ENCODE assay signal across 12 cellular contexts in the genomic region with DNA sequence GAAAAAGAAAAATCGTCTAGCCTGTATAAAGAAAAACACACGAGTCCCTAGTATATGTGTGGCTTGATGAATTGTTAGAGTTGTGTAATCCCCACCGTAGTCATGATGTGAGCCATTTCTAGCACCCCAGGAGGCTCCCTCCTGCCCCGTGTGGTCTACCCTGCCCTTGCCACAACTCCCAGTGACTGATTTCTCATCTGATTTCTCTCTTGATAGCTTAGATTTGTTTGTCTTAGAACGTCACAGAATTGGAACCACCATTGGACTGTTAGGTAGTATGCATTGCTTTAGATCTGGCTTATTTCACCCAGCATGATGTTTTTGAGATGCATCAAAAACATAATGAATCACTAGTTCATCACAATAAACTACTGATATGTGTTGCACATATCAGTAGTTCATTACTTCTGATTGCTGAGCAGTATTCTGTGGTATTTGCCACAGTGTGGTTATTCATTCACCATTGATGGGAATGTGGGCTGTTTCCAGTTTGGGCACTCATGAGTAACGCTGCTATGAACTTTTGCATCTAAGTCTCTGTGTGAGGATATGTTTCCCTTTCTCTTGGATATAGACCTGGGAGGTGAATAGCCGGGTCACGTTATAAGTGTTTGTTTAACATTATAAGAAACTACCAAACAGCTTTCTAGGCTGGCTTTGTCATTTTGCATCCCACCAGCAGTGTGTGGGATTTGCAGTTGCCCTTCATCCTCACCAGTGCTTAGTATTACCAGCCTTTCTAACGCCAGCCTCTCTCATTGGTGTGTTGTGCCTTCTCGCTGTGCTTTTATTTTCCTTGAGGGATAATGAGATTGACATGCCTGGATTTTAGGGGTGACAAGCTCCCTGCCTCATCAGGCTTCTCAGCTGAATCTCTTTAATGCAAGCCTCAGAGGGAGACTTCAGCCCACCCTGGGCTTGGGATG. TPM values are rescaled to one million over a fixed set of nuclear protein-coding genes. Genes with fewer than 3 reads are reported as not detected.
DNase-seq lines count a peak whose midpoint lies in the region; ATAC-seq and TF ChIP-seq lines count a peak whose summit lies in the region.
"Had no signal": no experiment of that assay in that cellular context is flagged by ENCODE, and none has a peak within 500 bp of the region (broad histone marks: within the 10 kb centered on the region; RNA-seq: fewer than 3 reads in every experiment).

No MANE protein-coding gene starts in this region.

- no peaks in the 10 kb centered on the region for H3K27me3 Mint-ChIP-seq in activated CD8-positive, alpha-beta T cell treated with anti-CD3 and anti-CD28 coated beads for 36 hours
- H3K27me3 Mint-ChIP-seq in activated CD8-positive, alpha-beta T cell treated with anti-CD3 and anti-CD28 coated beads, Interleukin-2, amount 10 ng/mL, durations not matched to agents 7 days and 5 days (ENCODE audit: low read depth), result peaks cover 23% of the 10 kb centered on the region

- TF ChIP-seq CTCF in activated CD8-positive, alpha-beta T cell treated with anti-CD3 and anti-CD28 coated beads for 36 hours (IDR thresholded peaks at IDR 0.05), result no peak
- peak; percentile 58 for TF ChIP-seq CTCF in osteoblast (IDR thresholded peaks at IDR 0.05; ENCODE audit: extremely low read depth, low read depth, low read length)

- CTCF ChIA-PET in activated CD8-positive, alpha-beta T cell treated with anti-CD3 and anti-CD28 coated beads for 36 hours (lab: Charles Lee), result interaction anchor here (1.3 kb wide), 1 partner anchor 175 kb away, joined by 3 read pairs; no protein-coding TSS in a partner anchor
- CTCF ChIA-PET in activated CD8-positive, alpha-beta T cell treated with anti-CD3 and anti-CD28 coated beads, Interleukin-2, amount 10 ng/mL, durations not matched to agents 7 days and 5 days (lab: Charles Lee), result no interaction called here

- H3K4me3 ChIP-seq in osteoblast (ENCODE audit: insufficient read depth, low read length) (no peak overlapping the region), Karpas-422 (ENCODE audit: low read length) (no peak overlapping the region)

- no peak overlapping the region for H3K9ac ChIP-seq in Karpas-422 (ENCODE audit: low read length)
- H3K9ac ChIP-seq: KMS-11 had no signal

- H3K4me1 Mint-ChIP-seq in activated CD8-positive, alpha-beta T cell treated with anti-CD3 and anti-CD28 coated beads for 36 hours (ENCODE audit: low read depth), result peaks cover 6% of the 10 kb centered on the region
- H3K4me1 Mint-ChIP-seq in activated CD8-positive, alpha-beta T cell treated with anti-CD3 and anti-CD28 coated beads, Interleukin-2, amount 10 ng/mL, durations not matched to agents 7 days and 5 days (ENCODE audit: low read depth), result no peaks in the 10 kb centered on the region
- H3K4me1 Mint-ChIP-seq: B cell had no signal

- no peaks in the 10 kb centered on the region for H3K79me2 ChIP-seq in osteoblast (ENCODE audit: insufficient read depth, low read length)
- H3K79me2 ChIP-seq in Karpas-422 (ENCODE audit: low read length), result no peaks in the 10 kb centered on the region

- H3K36me3 Mint-ChIP-seq in activated CD8-positive, alpha-beta T cell treated with anti-CD3 and anti-CD28 coated beads for 36 hours (ENCODE audit: low read depth), result no peaks in the 10 kb centered on the region
- no peaks in the 10 kb centered on the region for H3K36me3 Mint-ChIP-seq in activated CD8-positive, alpha-beta T cell treated with anti-CD3 and anti-CD28 coated beads, Interleukin-2, amount 10 ng/mL, durations not matched to agents 7 days and 5 days (ENCODE audit: low read depth)

- H3K4me2 ChIP-seq in osteoblast (ENCODE audit: insufficient read depth, low read length) (no peak overlapping the region), Karpas-422 (ENCODE audit: low read depth, low read length, poor library complexity, severe bottlenecking) (no peak overlapping the region)
- H3K4me2 ChIP-seq: KMS-11 had no signal

- H3K9me3 ChIP-seq in osteoblast (ENCODE audit: low read depth, low read length) (no peaks in the 10 kb centered on the region), Karpas-422 (ENCODE audit: low read length) (no peaks in the 10 kb centered on the region)

- H4K20me1 ChIP-seq in osteoblast (ENCODE audit: insufficient read depth, low read length), result no peaks in the 10 kb centered on the region
- H4K20me1 ChIP-seq in Karpas-422 (ENCODE audit: insufficient read depth, low read depth, low read length), result no peaks in the 10 kb centered on the region

- intact Hi-C loops in activated CD8-positive, alpha-beta T cell treated with anti-CD3 and anti-CD28 coated beads for 36 hours (cut with micrococcal nuclease), result no loop called here

- peak overlapping the region; percentile 9 for H3K27ac ChIP-seq in osteoblast (ENCODE audit: low read depth, low read length)
- H3K27ac ChIP-seq in Karpas-422 (ENCODE audit: low read length), result no peak overlapping the region
- H3K27ac ChIP-seq: KMS-11 had no signal

- ATAC-seq in activated CD8-positive, alpha-beta T cell treated with anti-CD3 and anti-CD28 coated beads for 36 hours, result peak; percentile 60
- no peak for ATAC-seq in activated CD8-positive, alpha-beta T cell treated with anti-CD3 and anti-CD28 coated beads, Interleukin-2, amount 10 ng/mL, durations not matched to agents 7 days and 5 days

- H3K4me1 ChIP-seq in osteoblast (ENCODE audit: insufficient read depth, low read length), result no peaks in the 10 kb centered on the region
- H3K4me1 ChIP-seq in Karpas-422 (ENCODE audit: low read length), result peaks cover 12% of the 10 kb centered on the region

- no peaks in the 10 kb centered on the region for H3K9me2 ChIP-seq in Karpas-422 (replicated peaks; ENCODE audit: insufficient read depth, low read length)

- DNase-seq in activated CD8-positive, alpha-beta T cell treated with anti-CD3 and anti-CD28 coated beads for 36 hours, result peak; percentile 32
- no peak for DNase-seq in activated CD8-positive, alpha-beta T cell treated with anti-CD3 and anti-CD28 coated beads, Interleukin-2, amount 10 ng/mL, durations not matched to agents 7 days and 5 days
- DNase-seq in KBM-7, result peak; percentile 38
- DNase-seq in astrocyte of the hippocampus (ENCODE audit: low read depth, low spot score), result peak; percentile 46
- peak; percentile 89 for DNase-seq in osteoblast (ENCODE audit: insufficient read length, low spot score, missing footprints)
- no peak for DNase-seq in Karpas-422
- no peak for DNase-seq in NCI-H1436 (lab: John Stamatoyannopoulos, UW)
- no peak for DNase-seq in NCI-H2196 (lab: John Stamatoyannopoulos, UW; ENCODE audit: unreplicated experiment)
- DNase-seq: NCI-H774, nucleus accumbens had no signal

- POLR2A ChIA-PET in activated CD8-positive, alpha-beta T cell treated with anti-CD3 and anti-CD28 coated beads for 36 hours (lab: Charles Lee), result no interaction called here
- POLR2A ChIA-PET in activated CD8-positive, alpha-beta T cell treated with anti-CD3 and anti-CD28 coated beads, Interleukin-2, amount 10 ng/mL, durations not matched to agents 7 days and 5 days (lab: Charles Lee), result no interaction called here

- H3K9me3 Mint-ChIP-seq in activated CD8-positive, alpha-beta T cell treated with anti-CD3 and anti-CD28 coated beads for 36 hours, result no peaks in the 10 kb centered on the region
- no peaks in the 10 kb centered on the region for H3K9me3 Mint-ChIP-seq in activated CD8-positive, alpha-beta T cell treated with anti-CD3 and anti-CD28 coated beads, Interleukin-2, amount 10 ng/mL, durations not matched to agents 7 days and 5 days (ENCODE audit: insufficient read depth)

- H3K27me3 ChIP-seq in osteoblast (ENCODE audit: insufficient read depth, low read length) (no peaks in the 10 kb centered on the region), Karpas-422 (ENCODE audit: low read length) (no peaks in the 10 kb centered on the region)

- H3K36me3 ChIP-seq in osteoblast (ENCODE audit: insufficient read depth, low read length) (no peaks in the 10 kb centered on the region), Karpas-422 (ENCODE audit: insufficient read depth, low read length) (no peaks in the 10 kb centered on the region)

- H3K4me3 Mint-ChIP-seq in activated CD8-positive, alpha-beta T cell treated with anti-CD3 and anti-CD28 coated beads for 36 hours, result no peak overlapping the region
- H3K4me3 Mint-ChIP-seq in activated CD8-positive, alpha-beta T cell treated with anti-CD3 and anti-CD28 coated beads, Interleukin-2, amount 10 ng/mL, durations not matched to agents 7 days and 5 days, result no peak overlapping the region
- H3K4me3 Mint-ChIP-seq: B cell had no signal

- H2AFZ ChIP-seq in osteoblast (ENCODE audit: low read length) (no peak overlapping the region), Karpas-422 (ENCODE audit: low read length) (no peak overlapping the region)

- in situ Hi-C loops in KBM-7 (cut with MboI; ENCODE audit: low pct_unique_long_range_greater_than_20kb, low sequenced_read_pairs), result no loop called here

- no peak overlapping the region for H3K27ac Mint-ChIP-seq in activated CD8-positive, alpha-beta T cell treated with anti-CD3 and anti-CD28 coated beads for 36 hours
- H3K27ac Mint-ChIP-seq in activated CD8-positive, alpha-beta T cell treated with anti-CD3 and anti-CD28 coated beads, Interleukin-2, amount 10 ng/mL, durations not matched to agents 7 days and 5 days, result no peak overlapping the region
- H3K27ac Mint-ChIP-seq: B cell had no signal

RNA-seq across cellular contexts. Expression of gene NCOR2, which starts 31.9 kb away (rescaled TPM):
- 100 to 1,000 TPM; 105 to 110 TPM for total RNA-seq in activated CD8-positive, alpha-beta T cell treated with anti-CD3 and anti-CD28 coated beads for 36 hours
- total RNA-seq in activated CD8-positive, alpha-beta T cell treated with anti-CD3 and anti-CD28 coated beads, Interleukin-2, amount 10 ng/mL, durations not matched to agents 7 days and 5 days, result 10 to 100 TPM; 92.9 to 99.9 TPM
- 45.2 and 47.1 TPM in 2 replicates for total RNA-seq in osteoblast
- total RNA-seq in Karpas-422 (2014; rRNA removed; shearing (Covaris generic); ENCODE audit: low replicate concordance), result 36.8 and 75.4 TPM in 2 replicates

Comparison
In these comparisons a context has a peak if more than half of its experiments do, and no peak if none do; other contexts are left out.
1. DNase-seq: peak in activated CD8-positive, alpha-beta T cell treated with anti-CD3 and anti-CD28 coated beads for 36 hours (single experiment), KBM-7 (single experiment), astrocyte of the hippocampus (single experiment) and osteoblast (single experiment); none in activated CD8-positive, alpha-beta T cell treated with anti-CD3 and anti-CD28 coated beads, Interleukin-2, amount 10 ng/mL, durations not matched to agents 7 days and 5 days (single experiment), Karpas-422 (single experiment), NCI-H1436 (single experiment) and NCI-H2196 (single experiment).